1 cellular context compared by ENCODE assay signal in the genomic region with DNA sequence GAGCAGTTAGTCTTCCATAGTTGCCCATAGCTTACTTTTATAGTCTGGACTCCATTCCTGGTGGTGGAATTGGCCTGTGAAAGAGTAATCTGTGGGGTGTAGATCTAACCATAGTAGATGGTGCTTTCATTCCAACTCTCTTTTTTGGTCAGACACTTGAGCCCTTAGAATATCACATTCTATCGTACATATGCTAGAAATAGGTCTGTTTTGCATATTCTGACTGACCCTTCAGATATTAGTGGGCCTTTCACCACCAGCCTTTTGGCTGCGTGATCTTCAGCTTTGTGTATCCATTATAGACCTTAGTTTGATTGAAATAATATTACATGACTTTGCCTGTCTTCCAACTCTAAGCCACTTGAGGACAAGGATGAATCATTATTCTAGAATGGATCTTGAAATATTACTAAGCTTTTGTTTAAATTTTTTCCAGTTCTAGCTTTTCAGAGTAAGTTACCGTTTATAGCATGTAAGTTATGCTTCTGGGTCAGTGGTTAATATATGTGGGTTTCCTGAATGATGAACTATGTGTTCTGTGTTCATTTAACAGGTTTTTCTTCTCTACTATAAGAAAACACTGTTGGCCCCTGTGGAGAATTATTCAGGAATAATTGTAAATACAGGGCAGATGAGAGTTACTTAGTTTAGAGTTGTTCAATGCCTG.
TF ChIP-seq lines count a peak whose summit lies in the region.

No MANE protein-coding gene starts in this region.

TF ChIP-seq in GM12878, 131 proteins besides CTCF, POLR2A, EP300 and RAD21 (continued from another document):
- TF ChIP-seq MEF2A (IDR thresholded peaks at IDR 0.05; ENCODE audit: insufficient read depth, low read depth, low read length) (peak; percentile 85), ASH2L (IDR thresholded peaks at IDR 0.05; ENCODE audit: borderline replicate concordance, low read depth) (no peak), POU2F2 (IDR thresholded peaks at IDR 0.05; ENCODE audit: borderline replicate concordance, low read depth, low read length) (peak; percentile 84; the same call in 2 of the 3 replicates), EED (IDR thresholded peaks at IDR 0.05; ENCODE audit: low read depth) (no peak)
